35 cellular contexts compared by ENCODE assay signal in genomic region chr3:148226246-148226645, GRCh38.
"Had no signal": no experiment of that assay in that cellular context is flagged by ENCODE, and none has a peak within 500 bp of the region (broad histone marks: within the 10 kb centered on the region; RNA-seq: fewer than 3 reads in every experiment).

No MANE protein-coding gene starts in this region.

- H3K9me3 ChIP-seq: ascending aorta, esophagus muscularis mucosa, left ventricle myocardium inferior, mucosa of descending colon, neutrophil, ovary, sigmoid colon, stomach, thyroid gland, upper lobe of left lung, vagina had no signal

- DNase-seq: activated CD4-positive, alpha-beta T cell treated with anti-CD3 and anti-CD28 coated beads for 48 hours; activated CD4-positive, alpha-beta T cell treated with anti-CD3 and anti-CD28 coated beads, Interleukin-2, amount 50 U/mL, for 48 hours; activated CD8-positive, alpha-beta memory T cell treated with anti-CD3 and anti-CD28 coated beads, Interleukin-2, amount 50 U/mL, for 4 hours; activated gamma-delta T cell; activated naive CD4-positive, alpha-beta T cell treated with anti-CD3 and anti-CD28 coated beads, Interleukin-2, amount 10 ng/mL, durations not matched to agents 7 days and 5 days; activated naive CD8-positive, alpha-beta T cell treated with anti-CD3 and anti-CD28 coated beads, Interleukin-2, amount 10 ng/mL, durations not matched to agents 7 days and 5 days; activated T-cell treated with anti-CD3 and anti-CD28 coated beads, Interleukin-2, amount 50 U/mL, for 1 hour; brain microvascular endothelial cell; central memory CD4-positive, alpha-beta T cell; endodermal cell; foreskin melanocyte; left ventricle myocardium inferior; mucosa of descending colon; ovary; sigmoid colon; small intestine; stimulated activated CD4-positive, alpha-beta T cell treated with anti-CD3 and anti-CD28 coated beads, Interleukin-1b, Interleukin-23, amount 100 ng/mL, for 48 hours; stimulated activated CD4-positive, alpha-beta T cell treated with anti-CD3 and anti-CD28 coated beads, Interleukin-4, amount 100 ng/mL, for 4 hours; stimulated activated CD8-positive, alpha-beta memory T cell treated with anti-CD3 and anti-CD28 coated beads, Interleukin-4, amount 100 ng/mL, for 48 hours; stimulated activated naive B cell treated with anti-CD40 and anti-IgM and Interleukin-4, amounts not matched to agents 10 μg/mL and 1 μg/mL and 100 μg/mL, for 72 hours; stomach; T1000; thyroid gland; upper lobe of left lung; WERI-Rb-1 had no signal

- ATAC-seq: activated CD4-positive, CD25-positive, alpha-beta regulatory T cell treated with anti-CD3 and anti-CD28 coated beads, Interleukin-2, amount 50 U/mL, for 24 hours; mucosa of descending colon; stimulated activated naive B cell treated with anti-CD40 and anti-IgM and Interleukin-4, amounts not matched to agents 10 μg/mL and 1 μg/mL and 100 μg/mL, for 72 hours had no signal

- H3K36me3 ChIP-seq: ascending aorta, brain microvascular endothelial cell, esophagus muscularis mucosa, left ventricle myocardium inferior, neutrophil, ovary, sigmoid colon, stomach, thyroid gland, upper lobe of left lung, vagina, WERI-Rb-1 had no signal

- H3K4me1 ChIP-seq: ascending aorta, esophagus muscularis mucosa, left ventricle myocardium inferior, sigmoid colon, stomach, thyroid gland, upper lobe of left lung, vagina had no signal

- H3K4me3 ChIP-seq: ascending aorta, esophagus muscularis mucosa, left ventricle myocardium inferior, lung, mucosa of descending colon, ovary, sigmoid colon, stomach, thyroid gland, upper lobe of left lung, vagina had no signal

- H3K4me3 Mint-ChIP-seq: activated naive CD4-positive, alpha-beta T cell treated with anti-CD3 and anti-CD28 coated beads, Interleukin-2, amount 10 ng/mL, durations not matched to agents 7 days and 5 days; activated naive CD8-positive, alpha-beta T cell treated with anti-CD3 and anti-CD28 coated beads, Interleukin-2, amount 10 ng/mL, durations not matched to agents 7 days and 5 days; activated T-helper 1 cell treated with anti-CD3 and anti-CD28 coated beads, Interleukin-12 subunit alpha, Interleukin-12 subunit beta, Interleukin-2, Interleukin-4 antibody, amounts not matched to agents 30 ng/mL and 10 ng/mL and 1 ng/mL, durations not matched to agents 14 hours and 24 hours and 36 hours; dendritic cell treated with granulocyte-macrophage colony-stimulating factor and Interleukin-4, amounts not matched to agents 40 ng/mL and 50 ng/mL, for 4 days; endodermal cell; nephron; stimulated activated naive B cell treated with anti-CD40 and anti-IgM and Interleukin-4, amounts not matched to agents 10 μg/mL and 1 μg/mL and 100 μg/mL, for 72 hours had no signal

- H3K27ac ChIP-seq: ascending aorta, brain microvascular endothelial cell, esophagus muscularis mucosa, left ventricle myocardium inferior, neutrophil, ovary, sigmoid colon, stomach, thyroid gland, upper lobe of left lung, vagina, WERI-Rb-1 had no signal

- H3K4me1 Mint-ChIP-seq: activated naive CD8-positive, alpha-beta T cell treated with anti-CD3 and anti-CD28 coated beads, Interleukin-2, amount 10 ng/mL, durations not matched to agents 7 days and 5 days; stimulated activated naive B cell treated with anti-CD40 and anti-IgM and Interleukin-4, amounts not matched to agents 10 μg/mL and 1 μg/mL and 100 μg/mL, for 72 hours had no signal

- H3K27ac Mint-ChIP-seq: activated naive CD4-positive, alpha-beta T cell treated with anti-CD3 and anti-CD28 coated beads, Interleukin-2, amount 10 ng/mL, durations not matched to agents 7 days and 5 days; activated naive CD8-positive, alpha-beta T cell treated with anti-CD3 and anti-CD28 coated beads, Interleukin-2, amount 10 ng/mL, durations not matched to agents 7 days and 5 days; activated T-helper 1 cell treated with anti-CD3 and anti-CD28 coated beads, Interleukin-12 subunit alpha, Interleukin-12 subunit beta, Interleukin-2, Interleukin-4 antibody, amounts not matched to agents 30 ng/mL and 10 ng/mL and 1 ng/mL, durations not matched to agents 14 hours and 24 hours and 36 hours; dendritic cell treated with granulocyte-macrophage colony-stimulating factor and Interleukin-4, amounts not matched to agents 40 ng/mL and 50 ng/mL, for 4 days; endodermal cell; nephron; progenitor cell of endocrine pancreas; stimulated activated naive B cell treated with anti-CD40 and anti-IgM and Interleukin-4, amounts not matched to agents 10 μg/mL and 1 μg/mL and 100 μg/mL, for 72 hours had no signal

- H3K27me3 Mint-ChIP-seq: activated naive CD4-positive, alpha-beta T cell treated with anti-CD3 and anti-CD28 coated beads, Interleukin-2, amount 10 ng/mL, durations not matched to agents 7 days and 5 days; activated naive CD8-positive, alpha-beta T cell treated with anti-CD3 and anti-CD28 coated beads, Interleukin-2, amount 10 ng/mL, durations not matched to agents 7 days and 5 days; dendritic cell treated with granulocyte-macrophage colony-stimulating factor and Interleukin-4, amounts not matched to agents 40 ng/mL and 50 ng/mL, for 4 days; progenitor cell of endocrine pancreas; stimulated activated naive B cell treated with anti-CD40 and anti-IgM and Interleukin-4, amounts not matched to agents 10 μg/mL and 1 μg/mL and 100 μg/mL, for 72 hours had no signal

- H3K9me3 Mint-ChIP-seq: activated naive CD4-positive, alpha-beta T cell treated with anti-CD3 and anti-CD28 coated beads, Interleukin-2, amount 10 ng/mL, durations not matched to agents 7 days and 5 days; activated naive CD8-positive, alpha-beta T cell treated with anti-CD3 and anti-CD28 coated beads, Interleukin-2, amount 10 ng/mL, durations not matched to agents 7 days and 5 days; activated T-helper 1 cell treated with anti-CD3 and anti-CD28 coated beads, Interleukin-12 subunit alpha, Interleukin-12 subunit beta, Interleukin-2, Interleukin-4 antibody, amounts not matched to agents 30 ng/mL and 10 ng/mL and 1 ng/mL, durations not matched to agents 14 hours and 24 hours and 36 hours; endodermal cell; nephron; stimulated activated naive B cell treated with anti-CD40 and anti-IgM and Interleukin-4, amounts not matched to agents 10 μg/mL and 1 μg/mL and 100 μg/mL, for 72 hours had no signal

- H3K27me3 ChIP-seq: ascending aorta, brain microvascular endothelial cell, esophagus muscularis mucosa, neutrophil, ovary, sigmoid colon, stomach, thyroid gland, upper lobe of left lung, vagina had no signal

- H3K36me3 Mint-ChIP-seq: activated naive CD4-positive, alpha-beta T cell treated with anti-CD3 and anti-CD28 coated beads, Interleukin-2, amount 10 ng/mL, durations not matched to agents 7 days and 5 days; activated naive CD8-positive, alpha-beta T cell treated with anti-CD3 and anti-CD28 coated beads, Interleukin-2, amount 10 ng/mL, durations not matched to agents 7 days and 5 days; stimulated activated naive B cell treated with anti-CD40 and anti-IgM and Interleukin-4, amounts not matched to agents 10 μg/mL and 1 μg/mL and 100 μg/mL, for 72 hours had no signal
